25 cellular contexts compared by ENCODE assay signal in the genomic region with DNA sequence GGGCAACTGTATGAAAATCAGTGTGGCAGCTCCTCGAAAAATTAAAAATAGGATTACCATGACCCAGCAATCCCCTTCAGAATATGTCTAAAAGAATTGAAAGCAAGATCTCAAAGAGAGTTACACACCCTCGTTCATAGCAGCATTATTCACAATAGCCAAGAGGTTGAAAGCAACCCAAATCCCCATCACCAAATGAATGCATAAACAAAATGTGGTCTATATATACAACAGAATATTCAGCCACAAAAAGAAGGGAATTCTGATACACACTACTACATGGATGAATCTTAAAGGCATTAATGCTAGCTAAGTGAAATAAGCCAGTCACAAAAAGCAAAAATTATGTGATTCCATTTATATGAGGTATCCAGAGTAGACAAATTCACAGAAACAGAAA. TPM values are rescaled to one million over a fixed set of nuclear protein-coding genes. Genes with fewer than 3 reads are reported as not detected.
DNase-seq lines count a peak whose midpoint lies in the region; ATAC-seq, FAIRE-seq and TF ChIP-seq lines count a peak whose summit lies in the region.
"Had no signal": no experiment of that assay in that cellular context is flagged by ENCODE, and none has a peak within 500 bp of the region (broad histone marks: within the 10 kb centered on the region; RNA-seq: fewer than 3 reads in every experiment).

No MANE protein-coding gene starts in this region.

- no peak for TF ChIP-seq CTCF in activated CD8-positive, alpha-beta T cell treated with anti-CD3 and anti-CD28 coated beads for 36 hours (IDR thresholded peaks at IDR 0.05)
- no peak for TF ChIP-seq CTCF in CD4-positive, alpha-beta T cell (IDR thresholded peaks at IDR 0.05)
- TF ChIP-seq CTCF in GM12878 (IDR thresholded peaks at IDR 0.05 in 2 of 3, conservative IDR thresholded peaks at IDR 0.05 in 1 of 3; ENCODE audit: control insufficient read depth in 2 of 3, extremely low read depth in 1 of 3, insufficient read depth in 1 of 3, low read depth in 3 of 3, low read length in 3 of 3): no peak
- TF ChIP-seq CTCF in progenitor cell of endocrine pancreas (IDR thresholded peaks at IDR 0.05; ENCODE audit: unreplicated experiment): no peak

- TF ChIP-seq RAD21 in GM12878 (IDR thresholded peaks at IDR 0.05; ENCODE audit: insufficient read depth, low read depth, low read length): no peak

- no peaks in the 10 kb centered on the region for H3K9me3 Mint-ChIP-seq in activated CD8-positive, alpha-beta T cell treated with anti-CD3 and anti-CD28 coated beads for 36 hours
- no peaks in the 10 kb centered on the region for H3K9me3 Mint-ChIP-seq in activated CD8-positive, alpha-beta T cell treated with anti-CD3 and anti-CD28 coated beads, Interleukin-2, amount 10 ng/mL, durations not matched to agents 7 days and 5 days (ENCODE audit: insufficient read depth)
- no peaks in the 10 kb centered on the region for H3K9me3 Mint-ChIP-seq in CD4-positive, alpha-beta T cell
- H3K9me3 Mint-ChIP-seq in progenitor cell of endocrine pancreas (ENCODE audit: low read depth): no peaks in the 10 kb centered on the region
- H3K9me3 Mint-ChIP-seq: CD8-positive, alpha-beta memory T cell had no signal

- H3K9ac ChIP-seq in GM12878 (ENCODE audit: control insufficient read depth, insufficient read depth, low read length): no peak overlapping the region
- H3K9ac ChIP-seq: BLaER1 treated with 17β-estradiol and CSF1 and Interleukin-3, amounts not matched to agents 10 nM and 100 nM had no signal

- in situ Hi-C loops in GM12878 (cut with MboI): no loop called here

- peaks cover 5% of the 10 kb centered on the region for H3K4me1 Mint-ChIP-seq in activated CD8-positive, alpha-beta T cell treated with anti-CD3 and anti-CD28 coated beads for 36 hours (ENCODE audit: low read depth)
- H3K4me1 Mint-ChIP-seq in activated CD8-positive, alpha-beta T cell treated with anti-CD3 and anti-CD28 coated beads, Interleukin-2, amount 10 ng/mL, durations not matched to agents 7 days and 5 days (ENCODE audit: low read depth): no peaks in the 10 kb centered on the region
- peaks cover 14% of the 10 kb centered on the region for H3K4me1 Mint-ChIP-seq in CD4-positive, alpha-beta T cell (ENCODE audit: low read depth)
- H3K4me1 Mint-ChIP-seq in progenitor cell of endocrine pancreas (ENCODE audit: low read depth): no peaks in the 10 kb centered on the region
- H3K4me1 Mint-ChIP-seq: CD8-positive, alpha-beta memory T cell had no signal

- TF ChIP-seq POLR2A in GM12878 (IDR thresholded peaks at IDR 0.05; ENCODE audit: low read depth, low read length): no peak

- intact Hi-C loops in activated CD8-positive, alpha-beta T cell treated with anti-CD3 and anti-CD28 coated beads for 36 hours (cut with micrococcal nuclease): no loop called here
- intact Hi-C loops in CD4-positive, alpha-beta T cell (cut with DNase I, micrococcal nuclease): no loop called here
- intact Hi-C loops in GM12878 (cut with micrococcal nuclease; ENCODE audit: unreplicated experiment): no loop called here

- SMC1A ChIA-PET in GM12878 (lab: Charles Lee; ENCODE audit: uncharacterized antibody, unreplicated experiment): no interaction called here

- H3K27ac ChIP-seq in CD4-positive, alpha-beta T cell (ENCODE audit: low read depth, low read length): no peak overlapping the region
- H3K27ac ChIP-seq in GM12878 (ENCODE audit: control insufficient read depth, insufficient read depth): no peak overlapping the region
- H3K27ac ChIP-seq: BLaER1 treated with 17β-estradiol and CSF1 and Interleukin-3, amounts not matched to agents 10 nM and 100 nM had no signal

- no peak overlapping the region for H3K4me2 ChIP-seq in GM12878 (ENCODE audit: control insufficient read depth, insufficient read depth)
- H3K4me2 ChIP-seq: BLaER1 treated with 17β-estradiol and CSF1 and Interleukin-3, amounts not matched to agents 10 nM and 100 nM had no signal

- H3K36me3 Mint-ChIP-seq in activated CD8-positive, alpha-beta T cell treated with anti-CD3 and anti-CD28 coated beads for 36 hours (ENCODE audit: low read depth): peaks cover 36% of the 10 kb centered on the region
- H3K36me3 Mint-ChIP-seq in activated CD8-positive, alpha-beta T cell treated with anti-CD3 and anti-CD28 coated beads, Interleukin-2, amount 10 ng/mL, durations not matched to agents 7 days and 5 days (ENCODE audit: low read depth): peaks cover 48% of the 10 kb centered on the region
- peaks cover 78% of the 10 kb centered on the region for H3K36me3 Mint-ChIP-seq in CD4-positive, alpha-beta T cell (ENCODE audit: low read depth)
- peaks cover 47% of the 10 kb centered on the region for H3K36me3 Mint-ChIP-seq in progenitor cell of endocrine pancreas (ENCODE audit: insufficient read depth)

- H3K4me3 Mint-ChIP-seq in activated CD8-positive, alpha-beta T cell treated with anti-CD3 and anti-CD28 coated beads for 36 hours: no peak overlapping the region
- H3K4me3 Mint-ChIP-seq in activated CD8-positive, alpha-beta T cell treated with anti-CD3 and anti-CD28 coated beads, Interleukin-2, amount 10 ng/mL, durations not matched to agents 7 days and 5 days: no peak overlapping the region
- H3K4me3 Mint-ChIP-seq in CD4-positive, alpha-beta T cell: no peak overlapping the region
- no peak overlapping the region for H3K4me3 Mint-ChIP-seq in progenitor cell of endocrine pancreas (ENCODE audit: low read depth)
- H3K4me3 Mint-ChIP-seq: CD8-positive, alpha-beta memory T cell had no signal

- DNase-seq in activated CD8-positive, alpha-beta T cell treated with anti-CD3 and anti-CD28 coated beads for 36 hours: no peak
- no peak for DNase-seq in activated CD8-positive, alpha-beta T cell treated with anti-CD3 and anti-CD28 coated beads, Interleukin-2, amount 10 ng/mL, durations not matched to agents 7 days and 5 days
- no peak for DNase-seq in CD4-positive, alpha-beta T cell
- DNase-seq in GM12878 (ENCODE audit: low read depth, low spot score) (no peak), progenitor cell of endocrine pancreas (ENCODE audit: low spot score, unreplicated experiment) (no peak), MV-4-11 (lab: John Stamatoyannopoulos, UW) (no peak), COR-L47 (lab: John Stamatoyannopoulos, UW) (no peak), DMS53 treated with DMSO at 0.1 percent for 48 hours (lab: John Stamatoyannopoulos, UW; ENCODE audit: unreplicated experiment) (no peak)
- DNase-seq: 8988T; Calu3; CD8-positive, alpha-beta memory T cell; DND-41; HCEC 1CT; NCI-H1105; NCI-H1436 treated with DMSO at 0.1 percent for 48 hours; NCI-H187 treated with DMSO at 0.1 percent for 48 hours; NCI-H2171 treated with DMSO at 0.1 percent for 48 hours; NCI-H345; NCI-H524; NCI-H774 had no signal

- CTCF ChIA-PET in activated CD8-positive, alpha-beta T cell treated with anti-CD3 and anti-CD28 coated beads for 36 hours (lab: Charles Lee): interaction anchor here (2.0 kb wide), 1 partner anchor 171 kb away, joined by 6 read pairs; no protein-coding TSS in a partner anchor
- CTCF ChIA-PET in activated CD8-positive, alpha-beta T cell treated with anti-CD3 and anti-CD28 coated beads, Interleukin-2, amount 10 ng/mL, durations not matched to agents 7 days and 5 days (lab: Charles Lee): interaction anchor here (0.8 kb wide), 1 partner anchor 171 kb away, joined by 3 read pairs; no protein-coding TSS in a partner anchor
- CTCF ChIA-PET in CD4-positive, alpha-beta T cell (lab: Charles Lee): no interaction called here
- CTCF ChIA-PET in GM12878 (lab: Yijun Ruan, JAX): no interaction called here

- H3K27ac Mint-ChIP-seq in activated CD8-positive, alpha-beta T cell treated with anti-CD3 and anti-CD28 coated beads for 36 hours: peak overlapping the region; percentile 32
- H3K27ac Mint-ChIP-seq in activated CD8-positive, alpha-beta T cell treated with anti-CD3 and anti-CD28 coated beads, Interleukin-2, amount 10 ng/mL, durations not matched to agents 7 days and 5 days: no peak overlapping the region
- peak overlapping the region; percentile 51 for H3K27ac Mint-ChIP-seq in CD4-positive, alpha-beta T cell
- peak overlapping the region; percentile 30 for H3K27ac Mint-ChIP-seq in progenitor cell of endocrine pancreas

- no peak for FAIRE-seq in GM12878 (lab: Jason Lieb, UNC)
- FAIRE-seq: GM19239, H1, RCC 7860 had no signal

- no peak for TF ChIP-seq EP300 in GM12878 (IDR thresholded peaks at IDR 0.05; ENCODE audit: borderline replicate concordance in 1 of 2, control insufficient read depth in 1 of 2, low read depth in 2 of 2, low read length in 2 of 2)

- 50% methylated on average over 2 of the region's 2 CpGs for whole genome bisulfite sequencing in GM12878 (ENCODE audit: insufficient coverage, insufficient replicate concordance, low lambda C conversion rate, missing lambda C conversion rate)

- no peaks in the 10 kb centered on the region for H3K27me3 ChIP-seq in CD4-positive, alpha-beta T cell (ENCODE audit: control insufficient read depth, insufficient read depth, low read length)
- no peaks in the 10 kb centered on the region for H3K27me3 ChIP-seq in GM12878 (replicated peaks in 1 of 2; ENCODE audit: control insufficient read depth in 2 of 2, insufficient read depth in 2 of 2, low read length in 1 of 2)
- H3K27me3 ChIP-seq: BLaER1 treated with 17β-estradiol and CSF1 and Interleukin-3, amounts not matched to agents 10 nM and 100 nM had no signal

- no peaks in the 10 kb centered on the region for H3K4me1 ChIP-seq in GM12878 (ENCODE audit: control insufficient read depth, insufficient read depth, low read length)

- RAD21 ChIA-PET in GM12878 (lab: Charles Lee; ENCODE audit: unreplicated experiment): no interaction called here

- H3K4me3 ChIP-seq in GM12878: no peak overlapping the region
- H3K4me3 ChIP-seq: BLaER1 treated with 17β-estradiol and CSF1 and Interleukin-3, amounts not matched to agents 10 nM and 100 nM had no signal

- no peak for ATAC-seq in activated CD8-positive, alpha-beta T cell treated with anti-CD3 and anti-CD28 coated beads for 36 hours
- no peak for ATAC-seq in activated CD8-positive, alpha-beta T cell treated with anti-CD3 and anti-CD28 coated beads, Interleukin-2, amount 10 ng/mL, durations not matched to agents 7 days and 5 days
- no peak for ATAC-seq in CD4-positive, alpha-beta T cell (ENCODE audit: poor library complexity)
- no peak for ATAC-seq in GM12878
- ATAC-seq: SK-N-SH treated with all-trans-retinoic acid at 6 μM for 48 hours had no signal

- no peaks in the 10 kb centered on the region for H3K79me2 ChIP-seq in GM12878 (ENCODE audit: control insufficient read depth, insufficient read depth, low read length)

- no peak overlapping the region for H2AFZ ChIP-seq in GM12878 (ENCODE audit: control insufficient read depth, low read depth, low read length)

- H3K27me3 Mint-ChIP-seq in activated CD8-positive, alpha-beta T cell treated with anti-CD3 and anti-CD28 coated beads for 36 hours: no peaks in the 10 kb centered on the region
- H3K27me3 Mint-ChIP-seq in activated CD8-positive, alpha-beta T cell treated with anti-CD3 and anti-CD28 coated beads, Interleukin-2, amount 10 ng/mL, durations not matched to agents 7 days and 5 days (ENCODE audit: low read depth): no peaks in the 10 kb centered on the region
- H3K27me3 Mint-ChIP-seq in CD4-positive, alpha-beta T cell: no peaks in the 10 kb centered on the region
- no peaks in the 10 kb centered on the region for H3K27me3 Mint-ChIP-seq in progenitor cell of endocrine pancreas
- H3K27me3 Mint-ChIP-seq: CD8-positive, alpha-beta memory T cell had no signal

- H4K20me1 ChIP-seq in GM12878 (ENCODE audit: control insufficient read depth, insufficient read depth): no peaks in the 10 kb centered on the region

- no peaks in the 10 kb centered on the region for H3K9me3 ChIP-seq in CD4-positive, alpha-beta T cell (ENCODE audit: control insufficient read depth, low read length)
- no peaks in the 10 kb centered on the region for H3K9me3 ChIP-seq in GM12878 (replicated peaks; ENCODE audit: control insufficient read depth, insufficient read depth, low read length)

- POLR2A ChIA-PET in activated CD8-positive, alpha-beta T cell treated with anti-CD3 and anti-CD28 coated beads for 36 hours (lab: Charles Lee): no interaction called here
- POLR2A ChIA-PET in activated CD8-positive, alpha-beta T cell treated with anti-CD3 and anti-CD28 coated beads, Interleukin-2, amount 10 ng/mL, durations not matched to agents 7 days and 5 days (lab: Charles Lee): no interaction called here
- POLR2A ChIA-PET in CD4-positive, alpha-beta T cell (lab: Charles Lee): interaction anchor here (1.0 kb wide), 1 partner anchor 25 kb away, joined by 3 read pairs; no protein-coding TSS in a partner anchor
- POLR2A ChIA-PET in GM12878 (lab: Charles Lee): no interaction called here

- peaks cover 3 to 19% of the 10 kb centered on the region in 2 experiments for H3K36me3 ChIP-seq in GM12878 (ENCODE audit: control insufficient read depth in 2 of 2, insufficient read depth in 2 of 2, low read length in 1 of 2)

- BruUV-seq in GM12878 (replicated peaks; lab: Mats Ljungman, UMichigan): TSS peak; percentile 36

RNA-seq across cellular contexts. Expression of a gene that starts 27.2 kb away (rescaled TPM):
- 10 to 100 TPM; 14.9 to 16.3 TPM for total RNA-seq in activated CD8-positive, alpha-beta T cell treated with anti-CD3 and anti-CD28 coated beads for 36 hours
- total RNA-seq in activated CD8-positive, alpha-beta T cell treated with anti-CD3 and anti-CD28 coated beads, Interleukin-2, amount 10 ng/mL, durations not matched to agents 7 days and 5 days: 10 to 100 TPM; 19.3 to 20.9 TPM
- total RNA-seq in CD4-positive, alpha-beta T cell: 1 to 10 TPM; 7.0 to 8.1 TPM
- total RNA-seq in GM12878 (2013; cell fraction: nucleolus; rRNA removed): 80.3 and 81.5 TPM in 2 replicates
- total RNA-seq in GM12878 (2014; rRNA removed) (10.2 and 10.7 TPM in 2 replicates), GM12878 (2014; rRNA removed; fragmentation: Illumina TruSeq; extraction: Trizol) (9.3 and 11.4 TPM in 2 replicates), GM12878 (2021) (6.5 and 6.6 TPM in 2 replicates), progenitor cell of endocrine pancreas (41.2 and 52.6 TPM in 2 replicates)
- 4.4 TPM for polyA plus RNA-seq in GM12878 (2011; ENCODE audit: low read depth)
- polyA plus RNA-seq in GM12878 (2011; rRNA removed) (13.1 and 15.7 TPM in 2 replicates), GM12878 (2014; fragmentation: Illumina TruSeq; extraction: Trizol) (5.9 and 8.5 TPM in 2 replicates), GM12878 (2014; fragmentation: Nextera tagmentation; extraction: Ambion mirVana) (1 to 10 TPM; 2.0 to 2.9 TPM), GM12878 (2014; rRNA removed) (11.2 and 11.3 TPM in 2 replicates), GM12878 (2016; fragmentation: Nextera tagmentation; extraction: Ambion mirVana) (1 to 10 TPM; 7.7 to 9.7 TPM)
- polyA plus RNA-seq in GM12878 (2011; cell fraction: cytosol; rRNA removed): 10.6 and 16.5 TPM in 2 replicates
- polyA plus RNA-seq in GM12878 (2011; cell fraction: nucleus; rRNA removed): 52.6 and 66.0 TPM in 2 replicates
- polyA plus RNA-seq in GM12878 (2012): 4.0 and 8.3 TPM in 2 replicates
- polyA minus RNA-seq in GM12878 (2011; rRNA and poly(A)+ RNA removed): 19.2 and 29.6 TPM in 2 replicates
- polyA minus RNA-seq in GM12878 (2011; cell fraction: cytosol; rRNA and poly(A)+ RNA removed): 6.3 and 9.3 TPM in 2 replicates
- polyA minus RNA-seq in GM12878 (2011; cell fraction: nucleus; rRNA and poly(A)+ RNA removed): 16.3 and 21.0 TPM in 2 replicates

Comparison
In these comparisons a context has a peak if more than half of its experiments do, and no peak if none do; other contexts are left out.
1. CTCF ChIA-PET loops: an anchor here in activated CD8-positive, alpha-beta T cell treated with anti-CD3 and anti-CD28 coated beads for 36 hours (2.0 kb wide) and activated CD8-positive, alpha-beta T cell treated with anti-CD3 and anti-CD28 coated beads, Interleukin-2, amount 10 ng/mL, durations not matched to agents 7 days and 5 days (0.8 kb wide); none called in CD4-positive, alpha-beta T cell and GM12878.